Comparison of ENCODE assay signal across 2 cellular contexts in the genomic region with DNA sequence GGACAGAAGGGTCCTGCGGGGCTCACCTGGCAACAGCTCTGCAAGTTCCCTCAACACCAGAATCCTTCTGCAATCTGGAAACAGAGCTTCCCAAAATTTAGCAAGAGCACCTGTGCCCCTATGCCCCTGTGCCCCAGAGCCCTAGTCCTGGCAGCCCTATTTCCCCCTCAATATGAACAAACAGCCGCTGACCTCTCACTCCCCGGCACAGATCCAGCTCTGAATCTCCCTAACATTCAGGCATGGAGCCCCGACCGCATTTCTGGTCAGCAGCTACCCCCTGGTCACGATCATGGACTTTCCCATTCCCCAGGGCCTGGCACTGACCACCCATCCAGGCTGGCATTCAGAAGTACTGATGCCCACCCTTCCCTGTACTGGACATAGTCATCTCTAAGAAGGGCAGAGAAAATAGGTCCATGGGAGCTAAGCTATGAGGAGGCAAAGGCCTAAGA.
TF ChIP-seq lines count a peak whose summit lies in the region.

No MANE protein-coding gene starts in this region.

TF ChIP-seq in WTC11, 78 proteins besides CTCF, POLR2A, EP300 and RAD21:
- no peak for TF ChIP-seq ZNF671 (CRISPR knock-in tag; IDR thresholded peaks at IDR 0.05)
- TF ChIP-seq NFE2L1 (CRISPR knock-in tag; IDR thresholded peaks at IDR 0.05), result no peak

TF ChIP-seq in SK-N-SH treated with all-trans-retinoic acid at 6 μM for 48 hours, 23 proteins besides CTCF, POLR2A, EP300 and RAD21:
- TF ChIP-seq, protein P1, sequence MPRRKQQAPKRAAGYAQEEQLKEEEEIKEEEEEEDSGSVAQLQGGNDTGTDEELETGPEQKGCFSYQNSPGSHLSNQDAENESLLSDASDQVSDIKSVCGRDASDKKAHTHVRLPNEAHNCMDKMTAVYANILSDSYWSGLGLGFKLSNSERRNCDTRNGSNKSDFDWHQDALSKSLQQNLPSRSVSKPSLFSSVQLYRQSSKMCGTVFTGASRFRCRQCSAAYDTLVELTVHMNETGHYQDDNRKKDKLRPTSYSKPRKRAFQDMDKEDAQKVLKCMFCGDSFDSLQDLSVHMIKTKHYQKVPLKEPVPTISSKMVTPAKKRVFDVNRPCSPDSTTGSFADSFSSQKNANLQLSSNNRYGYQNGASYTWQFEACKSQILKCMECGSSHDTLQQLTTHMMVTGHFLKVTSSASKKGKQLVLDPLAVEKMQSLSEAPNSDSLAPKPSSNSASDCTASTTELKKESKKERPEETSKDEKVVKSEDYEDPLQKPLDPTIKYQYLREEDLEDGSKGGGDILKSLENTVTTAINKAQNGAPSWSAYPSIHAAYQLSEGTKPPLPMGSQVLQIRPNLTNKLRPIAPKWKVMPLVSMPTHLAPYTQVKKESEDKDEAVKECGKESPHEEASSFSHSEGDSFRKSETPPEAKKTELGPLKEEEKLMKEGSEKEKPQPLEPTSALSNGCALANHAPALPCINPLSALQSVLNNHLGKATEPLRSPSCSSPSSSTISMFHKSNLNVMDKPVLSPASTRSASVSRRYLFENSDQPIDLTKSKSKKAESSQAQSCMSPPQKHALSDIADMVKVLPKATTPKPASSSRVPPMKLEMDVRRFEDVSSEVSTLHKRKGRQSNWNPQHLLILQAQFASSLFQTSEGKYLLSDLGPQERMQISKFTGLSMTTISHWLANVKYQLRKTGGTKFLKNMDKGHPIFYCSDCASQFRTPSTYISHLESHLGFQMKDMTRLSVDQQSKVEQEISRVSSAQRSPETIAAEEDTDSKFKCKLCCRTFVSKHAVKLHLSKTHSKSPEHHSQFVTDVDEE (CRISPR knock-in tag; IDR thresholded peaks at IDR 0.05), result no peak
- TF ChIP-seq TCF4 (CRISPR knock-in tag; IDR thresholded peaks at IDR 0.05; ENCODE audit: borderline replicate concordance), result no peak
- no peak for TF ChIP-seq SNAI2 (CRISPR knock-in tag; IDR thresholded peaks at IDR 0.05)
- no peak for TF ChIP-seq ARNTL (CRISPR knock-in tag; IDR thresholded peaks at IDR 0.05; ENCODE audit: borderline replicate concordance, low read depth)
- no peak for TF ChIP-seq ZFP30 (CRISPR knock-in tag; IDR thresholded peaks at IDR 0.05)
